ENCODE assay signal across 9 cellular contexts in the genomic region with DNA sequence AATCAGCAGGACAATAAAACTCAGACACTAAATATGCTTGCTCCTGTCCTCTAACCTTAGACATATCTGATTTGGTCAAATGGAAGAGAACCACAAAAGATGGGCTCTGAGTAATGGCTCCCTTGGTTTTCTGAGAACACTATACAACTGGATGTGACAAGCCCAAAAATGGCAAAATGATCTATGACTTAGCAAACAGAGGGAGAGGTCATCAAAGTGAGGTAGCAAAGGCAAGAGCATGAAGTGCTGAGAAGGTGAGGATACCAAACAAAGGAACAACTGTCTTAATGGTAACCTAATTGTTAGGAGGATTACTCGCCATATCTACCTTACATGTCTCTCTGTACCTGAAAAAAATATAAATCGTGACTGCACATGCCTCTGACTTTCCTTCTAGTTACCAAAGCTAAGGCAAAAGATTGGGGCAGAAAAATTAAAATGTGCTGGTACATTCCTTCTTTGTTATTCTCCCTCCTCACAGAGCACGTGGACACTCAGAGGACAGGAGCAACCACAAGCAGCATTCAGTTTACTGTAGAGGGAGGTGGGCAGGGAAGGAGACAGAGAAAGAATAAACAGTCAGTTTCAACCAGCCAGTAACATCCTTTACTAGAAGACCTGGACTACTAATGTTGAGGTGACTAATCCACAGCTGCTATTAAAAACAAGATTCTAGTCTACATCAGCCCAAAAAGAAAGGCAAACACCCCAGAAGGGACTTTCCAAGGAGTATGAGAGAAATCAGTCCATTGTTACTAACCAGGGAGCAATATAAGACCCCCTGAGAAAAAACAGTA.
DNase-seq lines count a peak whose midpoint lies in the region; ATAC-seq and TF ChIP-seq lines count a peak whose summit lies in the region.
"Had no signal": no experiment of that assay in that cellular context is flagged by ENCODE, and none has a peak within 500 bp of the region (broad histone marks: within the 10 kb centered on the region; RNA-seq: fewer than 3 reads in every experiment).

No MANE protein-coding gene starts in this region.

- intact Hi-C loops in activated CD4-positive, alpha-beta memory T cell treated with anti-CD3 and anti-CD28 coated beads for 36 hours (cut with micrococcal nuclease) = no loop called here

- no peaks in the 10 kb centered on the region for H3K9me3 Mint-ChIP-seq in activated CD4-positive, alpha-beta memory T cell treated with anti-CD3 and anti-CD28 coated beads for 36 hours

- H3K36me3 Mint-ChIP-seq in activated CD4-positive, alpha-beta memory T cell treated with anti-CD3 and anti-CD28 coated beads for 36 hours = peaks cover 23% of the 10 kb centered on the region

- peak; percentile 53 for ATAC-seq in GM18867 (IDR thresholded peaks at IDR 0.05; ENCODE audit: unreplicated experiment)

- H3K4me3 ChIP-seq in right atrium auricular region = no peak overlapping the region
- H3K4me3 ChIP-seq in MG63 = no peak overlapping the region

- H3K36me3 ChIP-seq in right atrium auricular region = peaks cover 22% of the 10 kb centered on the region
- peaks cover 10% of the 10 kb centered on the region for H3K36me3 ChIP-seq in MG63

- peaks cover 0 to 21% of the 10 kb centered on the region in 2 donors for H3K4me1 ChIP-seq in right atrium auricular region

- POLR2A ChIA-PET in activated CD4-positive, alpha-beta memory T cell treated with anti-CD3 and anti-CD28 coated beads for 36 hours (lab: Charles Lee) = no interaction called here

- peaks cover 30% of the 10 kb centered on the region for H3K4me1 Mint-ChIP-seq in activated CD4-positive, alpha-beta memory T cell treated with anti-CD3 and anti-CD28 coated beads for 36 hours (ENCODE audit: low read depth)

- peak overlapping the region; percentile 42 to 70 for H3K27ac ChIP-seq in right atrium auricular region

- CTCF ChIA-PET in activated CD4-positive, alpha-beta memory T cell treated with anti-CD3 and anti-CD28 coated beads for 36 hours (lab: Charles Lee) = interaction anchor here (1.0 to 3.1 kb wide), 3 partner anchors 8 to 113 kb away, joined by 3 to 8 read pairs (median 3); a partner anchor contains a TSS

- peak overlapping the region; percentile 82 for H3K27ac Mint-ChIP-seq in activated CD4-positive, alpha-beta memory T cell treated with anti-CD3 and anti-CD28 coated beads for 36 hours

- DNase-seq in EH (ENCODE audit: low read depth) = peak; percentile 54
- DNase-seq in activated CD4-positive, alpha-beta memory T cell treated with anti-CD3 and anti-CD28 coated beads for 36 hours = no peak
- DNase-seq in right atrium auricular region (ENCODE audit: low spot score) = no peak
- DNase-seq in activated effector memory CD4-positive, alpha-beta T cell treated with Interleukin-2 at 50 U/mL for 16 hours = no peak
- DNase-seq in MG63 = no peak
- DNase-seq in stimulated activated CD4-positive, alpha-beta T cell treated with anti-CD3 and anti-CD28 coated beads, Interleukin-1b, Interleukin-23, amount 100 ng/mL, for 48 hours = no peak
- DNase-seq: hippocampal formation, NCI-H774 had no signal

- no peaks in the 10 kb centered on the region for H3K27me3 Mint-ChIP-seq in activated CD4-positive, alpha-beta memory T cell treated with anti-CD3 and anti-CD28 coated beads for 36 hours

- H3K9me3 ChIP-seq in right atrium auricular region (no peaks in the 10 kb centered on the region), MG63 (no peaks in the 10 kb centered on the region)

- H3K27me3 ChIP-seq in right atrium auricular region = no peaks in the 10 kb centered on the region
- no peaks in the 10 kb centered on the region for H3K27me3 ChIP-seq in MG63

- H3K4me3 Mint-ChIP-seq in activated CD4-positive, alpha-beta memory T cell treated with anti-CD3 and anti-CD28 coated beads for 36 hours = no peak overlapping the region

- TF ChIP-seq CTCF in right atrium auricular region (IDR thresholded peaks at IDR 0.05) = no peak
